Comparison of ENCODE assay signal across 7 cellular contexts in genomic region chr10:71184402-71184801, GRCh38. TPM values are rescaled to one million over a fixed set of nuclear protein-coding genes. Genes with fewer than 3 reads are reported as not detected.
"Had no signal": no experiment of that assay in that cellular context is flagged by ENCODE, and none has a peak within 500 bp of the region (broad histone marks: within the 10 kb centered on the region; RNA-seq: fewer than 3 reads in every experiment).

No MANE protein-coding gene starts in this region.

- H3K4me2 ChIP-seq: GM23338 had no signal

- H3K4me3 ChIP-seq: GM23338 had no signal

- ATAC-seq: GM23338 had no signal

- DNase-seq: H9, HCEC 1CT had no signal

- FAIRE-seq: H1, H54, HTR-8/SVneo had no signal

- H2AFZ ChIP-seq: GM23338 had no signal

RNA-seq across cellular contexts. Expression of gene UNC5B, which starts 28.0 kb away (rescaled TPM):
- polyA plus RNA-seq: IgD-negative memory B cell had no signal
